ENCODE assay signal across 8 cellular contexts in the genomic region with DNA sequence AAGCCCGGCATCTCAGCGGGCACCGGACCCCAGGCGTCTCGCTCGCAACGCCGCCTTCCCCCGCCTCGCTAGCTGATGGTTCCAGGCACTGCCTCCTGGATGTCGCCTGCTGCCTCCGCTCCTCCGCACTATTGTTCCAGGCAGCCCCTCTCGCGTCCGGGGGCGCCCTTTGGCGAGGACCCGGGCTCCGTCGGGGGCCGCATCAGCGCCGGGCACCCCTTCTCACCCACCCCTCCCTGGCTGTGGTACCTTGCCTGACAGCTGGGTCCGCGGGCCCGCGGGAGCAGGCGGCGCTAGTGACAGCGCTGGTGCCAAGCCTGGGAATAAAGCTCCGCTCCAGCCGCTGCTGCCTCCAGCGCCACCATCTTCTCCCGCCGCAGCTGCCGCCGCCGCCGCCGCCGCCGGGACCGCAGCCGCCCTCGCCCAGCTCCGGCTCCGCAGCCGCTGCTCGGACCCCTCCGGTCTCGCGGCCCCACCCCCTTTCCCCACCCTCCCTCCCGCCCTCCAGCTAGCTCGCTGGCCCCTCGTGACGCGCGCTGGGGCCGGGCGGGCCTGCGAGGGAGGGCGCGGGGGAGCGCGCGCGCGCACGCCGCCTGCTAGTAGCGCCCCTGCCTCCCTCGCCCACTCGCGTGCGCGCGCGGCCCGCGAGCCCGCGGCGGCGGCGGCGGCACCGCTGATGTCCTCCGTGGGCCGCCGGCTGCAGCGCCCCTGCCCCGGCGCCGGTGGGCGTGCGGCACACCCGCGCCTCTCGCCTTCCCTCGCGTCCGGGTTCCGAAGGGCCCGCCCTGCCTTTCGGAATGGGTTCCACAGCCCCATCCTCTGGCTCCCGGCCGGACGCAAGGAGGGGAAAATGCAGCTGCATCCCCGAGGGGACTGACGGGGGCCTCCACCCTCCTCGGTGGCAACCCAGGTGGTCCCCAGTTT.
DNase-seq lines count a peak whose midpoint lies in the region; ATAC-seq lines count a peak whose summit lies in the region.

A gene (minus strand): TSS at position 468 of the 924 bp plus-strand sequence.

- H3K4me1 ChIP-seq in rectal smooth muscle tissue (ENCODE audit: control insufficient read depth, insufficient read depth, low read length), result peaks cover 7% of the 10 kb centered on the region

- H3K9ac ChIP-seq in rectal smooth muscle tissue (ENCODE audit: low read length), result peak within 1 kb of the TSS; percentile 24

- peak; percentile 38 for ATAC-seq in GM21447 (IDR thresholded peaks at IDR 0.05; ENCODE audit: unreplicated experiment)

- H3K36me3 ChIP-seq in rectal smooth muscle tissue (ENCODE audit: control insufficient read depth, insufficient read depth, low read length), result no peaks in the 10 kb centered on the region

- H3K27me3 ChIP-seq in rectal smooth muscle tissue (ENCODE audit: control insufficient read depth, insufficient read depth, low read length), result no peaks in the 10 kb centered on the region

- peak; percentile 74 for DNase-seq in COR-L47 (lab: John Stamatoyannopoulos, UW)
- DNase-seq in HuH-7 (ENCODE audit: low spot score), result peak; percentile 52
- peak in 4 of 5 donors; percentile 9 to 44 (median 16) for DNase-seq in T-helper 1 cell
- peak; percentile 83 for DNase-seq in astrocyte of the hippocampus (ENCODE audit: low read depth, low spot score)
- DNase-seq in hippocampal formation (lab: John Stamatoyannopoulos, UW), result peak; percentile 83 to 89
- no peak for DNase-seq in NOMO-1 treated with dmso at 0.1 percent for 144 hours (lab: John Stamatoyannopoulos, UW; ENCODE audit: unreplicated experiment)

- peak within 1 kb of the TSS; percentile 77 for H3K27ac ChIP-seq in rectal smooth muscle tissue (ENCODE audit: low read depth, low read length)

- peak within 1 kb of the TSS; percentile 94 for H3K4me3 ChIP-seq in rectal smooth muscle tissue (ENCODE audit: low read length)
